Comparison of ENCODE assay signal across 10 cellular contexts in the genomic region with DNA sequence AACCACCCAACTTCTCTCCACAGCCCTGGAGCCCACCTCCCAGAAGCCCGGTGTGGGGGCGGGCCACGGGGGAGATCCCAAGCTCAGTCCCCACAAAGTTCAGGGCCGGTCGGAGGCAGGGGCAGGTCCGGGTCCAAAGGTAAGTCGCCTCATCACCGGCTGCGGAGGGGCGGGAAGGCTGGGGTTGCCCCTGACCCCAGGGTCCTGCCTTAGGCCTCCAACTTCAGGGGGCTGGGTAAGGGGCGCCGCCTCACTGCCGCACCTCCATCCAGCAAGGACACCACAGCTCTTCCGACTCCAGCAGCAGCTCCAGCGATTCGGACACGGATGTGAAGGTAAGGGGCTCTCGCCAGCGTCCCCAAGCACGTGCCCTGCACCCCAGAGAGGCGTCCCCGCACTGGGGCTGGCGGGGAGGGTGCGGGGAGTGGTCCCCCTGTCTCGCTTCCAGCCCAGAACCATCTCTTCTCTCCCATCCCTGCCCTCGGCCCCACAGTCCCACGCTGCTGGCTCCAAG. TPM values are rescaled to one million over a fixed set of nuclear protein-coding genes. Genes with fewer than 3 reads are reported as not detected.
DNase-seq lines count a peak whose midpoint lies in the region; ATAC-seq and TF ChIP-seq lines count a peak whose summit lies in the region.
"Had no signal": no experiment of that assay in that cellular context is flagged by ENCODE, and none has a peak within 500 bp of the region (broad histone marks: within the 10 kb centered on the region; RNA-seq: fewer than 3 reads in every experiment).

No MANE protein-coding gene starts in this region.

- DNase-seq in Calu3 (no peak), WTC11 (ENCODE audit: low spot score) (peak; percentile 34), hepatocyte (ENCODE audit: low spot score) (no peak), prostate gland (ENCODE audit: low spot score) (no peak), NCI-H82 (lab: John Stamatoyannopoulos, UW) (no peak), A673 (ENCODE audit: low spot score) (no peak), head of caudate nucleus (no peak)
- DNase-seq: activated naive CD8-positive, alpha-beta T cell treated with anti-CD3 and anti-CD28 coated beads, Interleukin-2, amount 50 U/mL, for 24 hours; NCI-H2171 had no signal

- H3K4me3 ChIP-seq in hepatocyte (peak overlapping the region; percentile 39), parathyroid adenoma (ENCODE audit: low read depth, low read length) (no peak overlapping the region), prostate gland (no peak overlapping the region), A673 (ENCODE audit: low read depth, low read length, poor library complexity, severe bottlenecking) (no peak overlapping the region)

- no peak for TF ChIP-seq CTCF in Calu3 (IDR thresholded peaks at IDR 0.05; ENCODE audit: unreplicated experiment)
- no peak for TF ChIP-seq CTCF in WTC11 (IDR thresholded peaks at IDR 0.05)
- TF ChIP-seq CTCF in hepatocyte (IDR thresholded peaks at IDR 0.05; ENCODE audit: poor library complexity), result no peak
- TF ChIP-seq CTCF in parathyroid adenoma (IDR thresholded peaks at IDR 0.05), result no peak
- no peak for TF ChIP-seq CTCF in prostate gland (IDR thresholded peaks at IDR 0.05)
- TF ChIP-seq CTCF in A673 (conservative IDR thresholded peaks at IDR 0.05; ENCODE audit: low read depth, low read length), result no peak

- peaks cover 49% of the 10 kb centered on the region for H3K4me1 Mint-ChIP-seq in Calu3 (ENCODE audit: low read depth, unreplicated experiment)
- peaks cover 16% of the 10 kb centered on the region for H3K4me1 Mint-ChIP-seq in WTC11
- H3K4me1 Mint-ChIP-seq: activated naive CD8-positive, alpha-beta T cell treated with anti-CD3 and anti-CD28 coated beads, Interleukin-2, amount 50 U/mL, for 24 hours had no signal

- CTCF ChIA-PET in Calu3 (lab: Charles Lee), result interaction anchor here (0.5 to 1.3 kb wide), 9 partner anchors 10 to 165 kb away, joined by 3 to 18 read pairs (median 4); partner anchors contain the start of genes CATSPERG and PSMD8
- CTCF ChIA-PET in WTC11 (lab: Charles Lee), result interaction anchor here (0.6 to 2.3 kb wide), 13 partner anchors 15 to 162 kb away, joined by 3 to 12 read pairs (median 6); partner anchors contain the start of genes CATSPERG, FAM98C, KCNK6 and PPP1R14A
- CTCF ChIA-PET in A673 (lab: Charles Lee), result no interaction called here

- ATAC-seq in WTC11, result peak; percentile 2; the same call in 1 of the 2 replicates
- ATAC-seq: activated naive CD8-positive, alpha-beta T cell treated with anti-CD3 and anti-CD28 coated beads, Interleukin-2, amount 50 U/mL, for 24 hours had no signal

- WGBS in hepatocyte (ENCODE audit: low lambda C conversion rate, missing lambda C conversion rate), result 47% methylated on average over 26 of the region's 27 CpGs
- WGBS in prostate gland, result 71% methylated on average over 25 of the region's 27 CpGs

- no peak overlapping the region for H3K9ac ChIP-seq in parathyroid adenoma

- no peaks in the 10 kb centered on the region for H3K27me3 ChIP-seq in hepatocyte
- H3K27me3 ChIP-seq in parathyroid adenoma (ENCODE audit: control insufficient read depth, insufficient read depth, low read length), result no peaks in the 10 kb centered on the region
- no peaks in the 10 kb centered on the region for H3K27me3 ChIP-seq in prostate gland (replicated peaks; ENCODE audit: insufficient read depth)
- H3K27me3 ChIP-seq in A673 (replicated peaks; ENCODE audit: insufficient read depth, low read depth, low read length, poor library complexity), result no peaks in the 10 kb centered on the region

- H3K36me3 ChIP-seq in hepatocyte (replicated peaks; ENCODE audit: insufficient read depth, low read depth) (no peaks in the 10 kb centered on the region), parathyroid adenoma (ENCODE audit: control insufficient read depth, insufficient read depth, low read length) (no peaks in the 10 kb centered on the region), prostate gland (peaks cover 0 to 6% of the 10 kb centered on the region in 2 donors), A673 (ENCODE audit: insufficient read depth, low read length, poor library complexity, severe bottlenecking) (no peaks in the 10 kb centered on the region)

- H3K27ac Mint-ChIP-seq in Calu3 (ENCODE audit: unreplicated experiment) (peak overlapping the region; percentile 96), WTC11 (peak overlapping the region; percentile 63; the same call in 1 of the 2 replicates)
- H3K27ac Mint-ChIP-seq: activated naive CD8-positive, alpha-beta T cell treated with anti-CD3 and anti-CD28 coated beads, Interleukin-2, amount 50 U/mL, for 24 hours had no signal

- peaks cover 6% of the 10 kb centered on the region for H3K79me2 ChIP-seq in hepatocyte
- H3K79me2 ChIP-seq in parathyroid adenoma, result no peaks in the 10 kb centered on the region

- H2AFZ ChIP-seq in hepatocyte (no peak overlapping the region), parathyroid adenoma (peak overlapping the region; percentile 74)

- BruUV-seq in Calu3 (replicated peaks; lab: Mats Ljungman, UMichigan) (TSS peak; percentile 82), A673 (replicated peaks; lab: Mats Ljungman, UMichigan) (no TSS peak)

- intact Hi-C loops in Calu3 (cut with micrococcal nuclease; ENCODE audit: unreplicated experiment) (no loop called here), prostate gland (cut with DNase I) (no loop called here), A673 (cut with micrococcal nuclease; ENCODE audit: unreplicated experiment) (no loop called here), head of caudate nucleus (cut with DNase I) (no loop called here)

- peaks cover 80% of the 10 kb centered on the region for H3K36me3 Mint-ChIP-seq in Calu3 (ENCODE audit: insufficient read depth, unreplicated experiment)
- no peaks in the 10 kb centered on the region for H3K36me3 Mint-ChIP-seq in WTC11

- H3K4me3 Mint-ChIP-seq in Calu3 (ENCODE audit: low read depth, unreplicated experiment) (peak overlapping the region; percentile 96), WTC11 (peak overlapping the region; percentile 74)
- H3K4me3 Mint-ChIP-seq: activated naive CD8-positive, alpha-beta T cell treated with anti-CD3 and anti-CD28 coated beads, Interleukin-2, amount 50 U/mL, for 24 hours had no signal

- H3K9me3 Mint-ChIP-seq in Calu3 (ENCODE audit: low read depth, unreplicated experiment) (no peaks in the 10 kb centered on the region), WTC11 (no peaks in the 10 kb centered on the region)
- H3K9me3 Mint-ChIP-seq: activated naive CD8-positive, alpha-beta T cell treated with anti-CD3 and anti-CD28 coated beads, Interleukin-2, amount 50 U/mL, for 24 hours had no signal

- POLR2A ChIA-PET in WTC11 (lab: Charles Lee), result interaction anchor here (0.5 to 2.6 kb wide), 12 partner anchors 9 to 343 kb away, joined by 3 to 17 read pairs (median 4); partner anchors contain the start of genes ACTN4, GGN, PSMD8 and SPINT2
- POLR2A ChIA-PET in A673 (lab: Charles Lee; ENCODE audit: low non-redundant PET), result no interaction called here

- H4K20me1 ChIP-seq in hepatocyte (ENCODE audit: insufficient read depth, poor library complexity, severe bottlenecking), result no peaks in the 10 kb centered on the region

- H3K4me1 ChIP-seq in hepatocyte (ENCODE audit: insufficient read depth), result peaks cover 27% of the 10 kb centered on the region
- no peaks in the 10 kb centered on the region for H3K4me1 ChIP-seq in parathyroid adenoma
- H3K4me1 ChIP-seq in prostate gland (replicated peaks), result peaks cover 3% of the 10 kb centered on the region
- no peaks in the 10 kb centered on the region for H3K4me1 ChIP-seq in A673 (ENCODE audit: insufficient read depth, low read length, poor library complexity, severe bottlenecking)

- H3K27ac ChIP-seq in hepatocyte (peak overlapping the region; percentile 100), parathyroid adenoma (peak overlapping the region; percentile 61), prostate gland (no peak overlapping the region), A673 (ENCODE audit: low read depth, low read length, poor library complexity, severe bottlenecking) (no peak overlapping the region)

- TF ChIP-seq POLR2A in prostate gland (IDR thresholded peaks at IDR 0.05), result no peak

- no peaks in the 10 kb centered on the region for H3K9me2 ChIP-seq in hepatocyte (replicated peaks; ENCODE audit: insufficient read depth)

- H3K4me2 ChIP-seq in hepatocyte (peak overlapping the region; percentile 81), parathyroid adenoma (ENCODE audit: low read length) (peak overlapping the region; percentile 44)

- no peaks in the 10 kb centered on the region for H3K27me3 Mint-ChIP-seq in Calu3 (ENCODE audit: unreplicated experiment)
- peaks cover 4% of the 10 kb centered on the region for H3K27me3 Mint-ChIP-seq in WTC11 (ENCODE audit: low read depth)
- H3K27me3 Mint-ChIP-seq: activated naive CD8-positive, alpha-beta T cell treated with anti-CD3 and anti-CD28 coated beads, Interleukin-2, amount 50 U/mL, for 24 hours had no signal

- no peaks in the 10 kb centered on the region for H3K9me3 ChIP-seq in hepatocyte (ENCODE audit: low read depth)
- no peaks in the 10 kb centered on the region for H3K9me3 ChIP-seq in parathyroid adenoma (ENCODE audit: control insufficient read depth, low read length)
- H3K9me3 ChIP-seq in prostate gland, result no peaks in the 10 kb centered on the region
- no peaks in the 10 kb centered on the region for H3K9me3 ChIP-seq in A673 (ENCODE audit: low read depth, low read length, poor library complexity, severe bottlenecking)

TF ChIP-seq in WTC11, 78 proteins besides CTCF, POLR2A, EP300 and RAD21 (continues in another document):
- TF ChIP-seq NFATC4 (CRISPR knock-in tag; IDR thresholded peaks at IDR 0.05), result peak; percentile 41; the same call in 1 of the 2 replicates

RNA-seq across cellular contexts. Expression of gene C19orf33, which starts 0.4 kb away (rescaled TPM):
- total RNA-seq in Calu3 (2022) (189 and 234 TPM in 2 replicates), WTC11 (2021) (16.1 to 22.3 TPM (median 21.3 TPM) in 3 replicates), hepatocyte (126 and 153 TPM in 2 replicates), prostate gland (10 to 100 TPM in 1 of 2 donors, 1 to 10 TPM in 1; 9.7 to 15.5 TPM), A673 (2021) (not detected in 2 replicates)
- 118 and 123 TPM in 2 replicates for polyA plus RNA-seq in hepatocyte

RNA-seq across cellular contexts. Expression of gene YIF1B, which starts 11.3 kb away (rescaled TPM):
- total RNA-seq in Calu3 (2022) (45.0 and 45.4 TPM in 2 replicates), WTC11 (2021) (83.3 to 92.5 TPM (median 90.1 TPM) in 3 replicates), hepatocyte (50.0 and 54.9 TPM in 2 replicates), prostate gland (10 to 100 TPM; 34.7 to 71.9 TPM), A673 (2021) (57.6 and 66.2 TPM in 2 replicates)
- 101 and 105 TPM in 2 replicates for polyA plus RNA-seq in hepatocyte

RNA-seq across cellular contexts. Expression of gene KCNK6, which starts 15.2 kb away (rescaled TPM):
- total RNA-seq in Calu3 (2022) (3.6 and 4.2 TPM in 2 replicates), WTC11 (2021) (12.9 to 18.3 TPM (median 13.2 TPM) in 3 replicates), hepatocyte (7.1 and 9.0 TPM in 2 replicates), prostate gland (1 to 10 TPM; 5.9 to 7.3 TPM), A673 (2021) (0.11 TPM in 1 of 2 replicates, not detected in the other)
- polyA plus RNA-seq in hepatocyte, result 16.0 and 21.5 TPM in 2 replicates

RNA-seq across cellular contexts. Expression of gene CATSPERG, which starts 31.2 kb away (rescaled TPM):
- total RNA-seq in Calu3 (2022), result 9.7 and 11.9 TPM in 2 replicates
- total RNA-seq in WTC11 (2021), result 4.6 to 8.7 TPM (median 6.3 TPM) in 3 replicates
- 14.5 and 19.1 TPM in 2 replicates for total RNA-seq in hepatocyte
- polyA plus RNA-seq in hepatocyte, result 26.1 and 38.0 TPM in 2 replicates
- 10 to 100 TPM; 10.7 to 20.6 TPM for total RNA-seq in prostate gland
- total RNA-seq in A673 (2021), result 1.2 and 1.3 TPM in 2 replicates

RNA-seq across cellular contexts. Expression of gene SPINT2, which starts 40.0 kb away (rescaled TPM):
- total RNA-seq in Calu3 (2022), result 1,023 and 1,082 TPM in 2 replicates
- total RNA-seq in WTC11 (2021), result 335 to 400 TPM (median 358 TPM) in 3 replicates
- 508 and 590 TPM in 2 replicates for total RNA-seq in hepatocyte
- polyA plus RNA-seq in hepatocyte, result 834 and 885 TPM in 2 replicates
- total RNA-seq in prostate gland, result 100 to 1,000 TPM; 349 to 932 TPM
- 0.42 TPM in 1 of 2 replicates, not detected in the other for total RNA-seq in A673 (2021)

Comparison
In these comparisons a context has a peak if more than half of its experiments do, and no peak if none do; other contexts are left out.
1. H3K27ac ChIP-seq: peak in hepatocyte (single experiment) and parathyroid adenoma (single experiment); none in prostate gland (0 of 2) and A673 (single experiment).
2. RNA of gene C19orf33, which starts 0.4 kb away (total RNA-seq): 189 to 234 TPM in Calu3, 126 to 153 TPM in hepatocyte, 16.1 to 22.3 TPM in WTC11 and 9.7 to 15.5 TPM in prostate gland; not detected in A673; every median in the first group is over 10 times any median in the second.